In the genomic region with DNA sequence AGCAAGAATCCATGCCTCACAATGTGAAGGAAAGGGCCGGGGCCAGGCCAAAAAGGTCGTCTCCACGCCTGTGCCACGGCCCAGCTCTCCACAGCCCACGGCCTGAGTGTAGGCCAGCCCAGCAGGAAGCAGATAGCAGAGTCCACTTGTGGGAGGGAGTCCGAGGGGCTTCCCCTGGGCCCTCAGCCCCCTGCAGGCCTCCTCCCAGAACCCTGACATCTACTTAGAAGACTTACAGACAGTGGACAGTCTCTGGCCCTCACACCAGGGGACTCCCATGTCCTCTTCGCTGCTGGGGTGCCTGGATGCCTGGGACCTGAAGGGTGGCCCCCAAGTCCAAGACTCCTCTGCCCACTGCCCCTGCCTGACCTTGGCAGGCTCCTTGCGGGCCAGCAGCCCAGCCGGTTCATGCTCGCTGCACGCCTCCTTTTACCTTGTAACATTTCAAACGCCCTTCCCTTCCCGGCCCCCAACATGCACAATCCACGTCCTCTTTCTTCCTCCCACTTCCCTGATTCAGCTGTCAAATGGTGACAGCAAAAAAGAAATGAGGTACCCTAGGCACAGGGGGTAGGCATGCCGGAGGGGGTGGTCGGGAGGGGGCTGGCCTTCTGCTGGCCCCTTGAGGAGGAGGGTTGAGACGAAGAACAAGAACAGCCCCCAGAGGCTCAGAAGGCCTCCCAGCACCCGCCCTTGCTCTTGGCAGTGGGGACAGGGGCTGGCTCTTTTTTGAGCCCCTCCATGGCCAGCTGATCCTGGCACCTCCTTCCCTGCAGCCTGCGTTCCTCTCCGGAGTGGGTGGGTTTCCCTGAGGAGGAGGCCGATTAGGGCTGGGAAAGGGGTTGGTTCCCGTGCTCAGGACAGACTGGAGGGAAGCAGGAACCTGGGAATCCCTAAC, we compare ENCODE assay signal across 9 cellular contexts. TPM values are rescaled to one million over a fixed set of nuclear protein-coding genes. Genes with fewer than 3 reads are reported as not detected.
DNase-seq lines count a peak whose midpoint lies in the region; ATAC-seq, FAIRE-seq and TF ChIP-seq lines count a peak whose summit lies in the region.
"Had no signal": no experiment of that assay in that cellular context is flagged by ENCODE, and none has a peak within 500 bp of the region (broad histone marks: within the 10 kb centered on the region; RNA-seq: fewer than 3 reads in every experiment).

No MANE protein-coding gene starts in this region.

- H3K4me3 ChIP-seq in liver (ENCODE audit: low read depth in 1 of 3, low read length in 3 of 3): no peak overlapping the region
- H3K4me3 ChIP-seq in upper lobe of right lung: no peak overlapping the region
- H3K4me3 ChIP-seq in kidney (ENCODE audit: low read length in 2 of 2): no peak overlapping the region
- H3K4me3 ChIP-seq: prostate gland had no signal

- intact Hi-C loops in activated B cell treated with CpG ODN at 0.5 μM for 24 hours (cut with micrococcal nuclease) (loop anchor here (5.0 to 10.0 kb wide), 4 partner anchors 453 to 1223 kb away; partner anchors contain the start of genes PCAT6 and TMEM183A), upper lobe of right lung (cut with DNase I) (no loop called here), kidney (cut with DNase I) (no loop called here)

- DNase-seq in activated CD8-positive, alpha-beta memory T cell treated with anti-CD3 and anti-CD28 coated beads for 24 hours: peak; percentile 68
- no peak for DNase-seq in activated CD8-positive, alpha-beta memory T cell treated with anti-CD3 and anti-CD28 coated beads, Interleukin-2, amount 50 U/mL, for 48 hours
- DNase-seq in activated B cell treated with CpG ODN at 0.5 μM for 24 hours: no peak
- DNase-seq in upper lobe of right lung: peak; percentile 50
- no peak for DNase-seq in GM20000 (ENCODE audit: low spot score)
- DNase-seq in kidney: no peak
- no peak for DNase-seq in amniotic stem cell (lab: John Stamatoyannopoulos, UW)

- no peaks in the 10 kb centered on the region for H3K9me3 Mint-ChIP-seq in activated B cell treated with CpG ODN at 0.5 μM for 24 hours

- POLR2A ChIA-PET in activated B cell treated with CpG ODN at 0.5 μM for 24 hours (lab: Charles Lee): interaction anchor here (1.0 to 3.0 kb wide), 2 partner anchors 12 to 18 kb away, joined by 3 to 29 read pairs; partner anchors contain the start of gene ARL8A

- TF ChIP-seq RAD21 in liver (IDR thresholded peaks at IDR 0.05): no peak

- peaks cover 87% of the 10 kb centered on the region for H3K4me1 Mint-ChIP-seq in activated B cell treated with CpG ODN at 0.5 μM for 24 hours

- WGBS in liver: 78% methylated on average over 22 of the region's 22 CpGs

- H3K9me3 ChIP-seq in liver (ENCODE audit: control insufficient read depth in 4 of 4, low read length in 3 of 4) (no peaks in the 10 kb centered on the region), upper lobe of right lung (no peaks in the 10 kb centered on the region), kidney (ENCODE audit: control insufficient read depth in 1 of 2, low read length in 2 of 2) (no peaks in the 10 kb centered on the region)
- H3K9me3 ChIP-seq: prostate gland had no signal

- no peak for TF ChIP-seq CTCF in activated B cell treated with CpG ODN at 0.5 μM for 24 hours (IDR thresholded peaks at IDR 0.05)
- TF ChIP-seq CTCF in liver (IDR thresholded peaks at IDR 0.05; ENCODE audit: low read depth, low read length, missing input control): no peak
- TF ChIP-seq CTCF in upper lobe of right lung (IDR thresholded peaks at IDR 0.05): no peak
- TF ChIP-seq CTCF in GM20000 (IDR thresholded peaks at IDR 0.05; ENCODE audit: extremely low read depth, missing control alignments): no peak
- TF ChIP-seq CTCF in kidney (IDR thresholded peaks at IDR 0.05; ENCODE audit: borderline replicate concordance, extremely low read depth, insufficient read depth): no peak

- peaks cover 0 to 3% (median under 1%) of the 10 kb centered on the region in 4 donors for H3K4me1 ChIP-seq in liver (ENCODE audit: control insufficient read depth in 4 of 4, insufficient read depth in 4 of 4, low read length in 3 of 4)
- H3K4me1 ChIP-seq in upper lobe of right lung: peaks cover 8% of the 10 kb centered on the region
- peaks cover 0 to 17% of the 10 kb centered on the region in 2 donors for H3K4me1 ChIP-seq in kidney (ENCODE audit: control insufficient read depth in 1 of 2, insufficient read depth in 1 of 2, low read depth in 1 of 2, low read length in 2 of 2)
- H3K4me1 ChIP-seq: prostate gland had no signal

- H3K27me3 Mint-ChIP-seq in activated B cell treated with CpG ODN at 0.5 μM for 24 hours: no peaks in the 10 kb centered on the region

- H3K27ac Mint-ChIP-seq in activated B cell treated with CpG ODN at 0.5 μM for 24 hours: peak overlapping the region; percentile 92

- no peak for FAIRE-seq in kidney (lab: Jason Lieb, UNC)

- H3K36me3 ChIP-seq in liver (ENCODE audit: control insufficient read depth in 4 of 4, insufficient read depth in 3 of 4, low read depth in 1 of 4, low read length in 3 of 4) (no peaks in the 10 kb centered on the region), upper lobe of right lung (no peaks in the 10 kb centered on the region), kidney (ENCODE audit: control insufficient read depth in 1 of 2, insufficient read depth in 2 of 2, low read length in 2 of 2) (no peaks in the 10 kb centered on the region)
- H3K36me3 ChIP-seq: prostate gland had no signal

- ATAC-seq in activated B cell treated with CpG ODN at 0.5 μM for 24 hours (ENCODE audit: low read depth) (no peak), upper lobe of right lung (peak; percentile 6)

- no peak overlapping the region for H3K9ac ChIP-seq in liver (ENCODE audit: low read depth in 1 of 2, low read length in 2 of 2)
- no peak overlapping the region for H3K9ac ChIP-seq in kidney (ENCODE audit: low read length in 2 of 2)

- CTCF ChIA-PET in activated B cell treated with CpG ODN at 0.5 μM for 24 hours (lab: Charles Lee): interaction anchor here (1.0 to 2.2 kb wide), 10 partner anchors 10 to 150 kb away, joined by 3 to 13 read pairs (median 4); partner anchors contain the start of gene LGR6

- H3K4me3 Mint-ChIP-seq in activated B cell treated with CpG ODN at 0.5 μM for 24 hours: peak overlapping the region; percentile 91

- H3K27me3 ChIP-seq in liver (ENCODE audit: control insufficient read depth in 4 of 4, insufficient read depth in 4 of 4, low read length in 3 of 4) (no peaks in the 10 kb centered on the region), upper lobe of right lung (no peaks in the 10 kb centered on the region)

- peak overlapping the region; percentile 1 to 32 for H3K27ac ChIP-seq in liver (ENCODE audit: low read depth in 1 of 2, low read length in 2 of 2)
- peak overlapping the region; percentile 58 for H3K27ac ChIP-seq in upper lobe of right lung
- no peak overlapping the region for H3K27ac ChIP-seq in kidney (ENCODE audit: low read depth in 2 of 2, low read length in 2 of 2)
- H3K27ac ChIP-seq: prostate gland had no signal

- peaks cover 9% of the 10 kb centered on the region for H3K36me3 Mint-ChIP-seq in activated B cell treated with CpG ODN at 0.5 μM for 24 hours (ENCODE audit: low read depth)

TF ChIP-seq in liver, 16 proteins besides CTCF, POLR2A, EP300 and RAD21 (continues in another document):
- TF ChIP-seq, protein P1, sequence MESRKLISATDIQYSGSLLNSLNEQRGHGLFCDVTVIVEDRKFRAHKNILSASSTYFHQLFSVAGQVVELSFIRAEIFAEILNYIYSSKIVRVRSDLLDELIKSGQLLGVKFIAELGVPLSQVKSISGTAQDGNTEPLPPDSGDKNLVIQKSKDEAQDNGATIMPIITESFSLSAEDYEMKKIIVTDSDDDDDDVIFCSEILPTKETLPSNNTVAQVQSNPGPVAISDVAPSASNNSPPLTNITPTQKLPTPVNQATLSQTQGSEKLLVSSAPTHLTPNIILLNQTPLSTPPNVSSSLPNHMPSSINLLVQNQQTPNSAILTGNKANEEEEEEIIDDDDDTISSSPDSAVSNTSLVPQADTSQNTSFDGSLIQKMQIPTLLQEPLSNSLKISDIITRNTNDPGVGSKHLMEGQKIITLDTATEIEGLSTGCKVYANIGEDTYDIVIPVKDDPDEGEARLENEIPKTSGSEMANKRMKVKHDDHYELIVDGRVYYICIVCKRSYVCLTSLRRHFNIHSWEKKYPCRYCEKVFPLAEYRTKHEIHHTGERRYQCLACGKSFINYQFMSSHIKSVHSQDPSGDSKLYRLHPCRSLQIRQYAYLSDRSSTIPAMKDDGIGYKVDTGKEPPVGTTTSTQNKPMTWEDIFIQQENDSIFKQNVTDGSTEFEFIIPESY (IDR thresholded peaks at IDR 0.05): no peak
- TF ChIP-seq RXRA (IDR thresholded peaks at IDR 0.05) (no peak), NR2F2 (IDR thresholded peaks at IDR 0.05) (no peak), EGR1 (IDR thresholded peaks at IDR 0.05; ENCODE audit: low read depth in 2 of 2) (no peak), TAF1 (conservative IDR thresholded peaks at IDR 0.05) (no peak), ATF3 (IDR thresholded peaks at IDR 0.05) (no peak)
- TF ChIP-seq, protein P2, sequence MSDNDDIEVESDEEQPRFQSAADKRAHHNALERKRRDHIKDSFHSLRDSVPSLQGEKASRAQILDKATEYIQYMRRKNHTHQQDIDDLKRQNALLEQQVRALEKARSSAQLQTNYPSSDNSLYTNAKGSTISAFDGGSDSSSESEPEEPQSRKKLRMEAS (IDR thresholded peaks at IDR 0.05): no peak

RNA-seq across cellular contexts. Expression of gene PTPN7, which starts 1.0 kb away (rescaled TPM):
- total RNA-seq in activated B cell treated with CpG ODN at 0.5 μM for 24 hours: 29.4 and 31.0 TPM in 2 replicates
- total RNA-seq in liver: 1 to 10 TPM; 1.8 to 7.0 TPM
- 1 to 10 TPM in 1 of 2 donors, under 1 TPM in 1; 0.75 to 1.5 TPM for polyA plus RNA-seq in liver
- 7.3 TPM for total RNA-seq in upper lobe of right lung
- 5.5 TPM for total RNA-seq in kidney
- 3.5 TPM for polyA plus RNA-seq in kidney (ENCODE audit: insufficient read depth, low read depth, low replicate concordance)

RNA-seq across cellular contexts. Expression of gene ARL8A, which starts 16.9 kb away (rescaled TPM):
- total RNA-seq in activated B cell treated with CpG ODN at 0.5 μM for 24 hours (56.3 and 58.0 TPM in 2 replicates), liver (10 to 100 TPM in 1 of 2 donors, 1 to 10 TPM in 1; 8.4 to 21.8 TPM), upper lobe of right lung (106 TPM), kidney (72.2 TPM)
- polyA plus RNA-seq in liver (10 to 100 TPM; 18.5 to 25.7 TPM), kidney (ENCODE audit: insufficient read depth, low read depth, low replicate concordance) (60.8 TPM)

RNA-seq across cellular contexts. Expression of gene LGR6, which starts 32.2 kb away (rescaled TPM):
- total RNA-seq in activated B cell treated with CpG ODN at 0.5 μM for 24 hours (not detected in 2 replicates), liver (1 to 10 TPM in 1 of 2 donors, under 1 TPM in 1; 0.05 to 1.2 TPM), upper lobe of right lung (1.8 TPM), kidney (4.1 TPM)
- polyA plus RNA-seq in liver (under 1 TPM; 0.63 to 0.86 TPM), kidney (ENCODE audit: insufficient read depth, low read depth, low replicate concordance) (1.8 TPM)

RNA-seq across cellular contexts. Expression of gene GPR37L1, which starts 38.7 kb away (rescaled TPM):
- total RNA-seq in activated B cell treated with CpG ODN at 0.5 μM for 24 hours: not detected in 2 replicates
- under 1 TPM in 1 of 2 donors, not detected in 1; under 0.01 TPM for total RNA-seq in liver
- polyA plus RNA-seq in liver: under 1 TPM; 0.02 to 0.04 TPM
- 0.06 TPM for total RNA-seq in upper lobe of right lung
- 0.13 TPM for total RNA-seq in kidney
- polyA plus RNA-seq in kidney (ENCODE audit: insufficient read depth, low read depth, low replicate concordance): not detected

Comparison
In these comparisons a context has a peak if more than half of its experiments do, and no peak if none do; other contexts are left out.
1. DNase-seq: peak in activated CD8-positive, alpha-beta memory T cell treated with anti-CD3 and anti-CD28 coated beads for 24 hours (single experiment) and upper lobe of right lung (single experiment); none in activated CD8-positive, alpha-beta memory T cell treated with anti-CD3 and anti-CD28 coated beads, Interleukin-2, amount 50 U/mL, for 48 hours (single experiment), activated B cell treated with CpG ODN at 0.5 μM for 24 hours (single experiment), GM20000 (single experiment), kidney (single experiment) and amniotic stem cell (single experiment).
2. H3K27ac ChIP-seq: peak in liver (2 of 2) and upper lobe of right lung (single experiment); none in kidney (0 of 2).